ENCODE assay signal across 34 cellular contexts in genomic region chr2:15136639-15137038, GRCh38.
"Had no signal": no experiment of that assay in that cellular context is flagged by ENCODE, and none has a peak within 500 bp of the region (broad histone marks: within the 10 kb centered on the region; RNA-seq: fewer than 3 reads in every experiment).

No MANE protein-coding gene starts in this region.

- DNase-seq: Karpas-422, Kasumi-1, MG63, MM.1S, MV-4-11, NCI-H1048, NCI-H1092, NCI-H1092 treated with DMSO at 0.1 percent for 48 hours, NCI-H1105, NCI-H1105 treated with DMSO at 0.1 percent for 48 hours, NCI-H1417, NCI-H1417 treated with DMSO at 0.1 percent for 48 hours, NCI-H1436, NCI-H1436 treated with DMSO at 0.1 percent for 48 hours, NCI-H146, NCI-H1694, NCI-H1694 treated with DMSO at 0.1 percent for 48 hours, NCI-H187, NCI-H187 treated with DMSO at 0.1 percent for 48 hours, NCI-H1930, NCI-H2029, NCI-H2029 treated with DMSO at 0.1 percent for 48 hours, NCI-H2081, NCI-H2081 treated with DMSO at 0.1 percent for 48 hours, NCI-H2107, NCI-H2171, NCI-H2171 treated with DMSO at 0.1 percent for 48 hours, NCI-H2227 treated with DMSO at 0.1 percent for 48 hours, NCI-H226, NCI-H345, NCI-H446, NCI-H446 treated with DMSO at 0.1 percent for 48 hours, NCI-H510A, NCI-H510A treated with DMSO at 0.1 percent for 48 hours had no signal

- H3K4me3 ChIP-seq: MG63 had no signal

- H3K36me3 ChIP-seq: MG63 had no signal

- H3K27me3 ChIP-seq: MG63 had no signal

- H3K9me3 ChIP-seq: MG63 had no signal
